1 cellular context compared by ENCODE assay signal in the genomic region with DNA sequence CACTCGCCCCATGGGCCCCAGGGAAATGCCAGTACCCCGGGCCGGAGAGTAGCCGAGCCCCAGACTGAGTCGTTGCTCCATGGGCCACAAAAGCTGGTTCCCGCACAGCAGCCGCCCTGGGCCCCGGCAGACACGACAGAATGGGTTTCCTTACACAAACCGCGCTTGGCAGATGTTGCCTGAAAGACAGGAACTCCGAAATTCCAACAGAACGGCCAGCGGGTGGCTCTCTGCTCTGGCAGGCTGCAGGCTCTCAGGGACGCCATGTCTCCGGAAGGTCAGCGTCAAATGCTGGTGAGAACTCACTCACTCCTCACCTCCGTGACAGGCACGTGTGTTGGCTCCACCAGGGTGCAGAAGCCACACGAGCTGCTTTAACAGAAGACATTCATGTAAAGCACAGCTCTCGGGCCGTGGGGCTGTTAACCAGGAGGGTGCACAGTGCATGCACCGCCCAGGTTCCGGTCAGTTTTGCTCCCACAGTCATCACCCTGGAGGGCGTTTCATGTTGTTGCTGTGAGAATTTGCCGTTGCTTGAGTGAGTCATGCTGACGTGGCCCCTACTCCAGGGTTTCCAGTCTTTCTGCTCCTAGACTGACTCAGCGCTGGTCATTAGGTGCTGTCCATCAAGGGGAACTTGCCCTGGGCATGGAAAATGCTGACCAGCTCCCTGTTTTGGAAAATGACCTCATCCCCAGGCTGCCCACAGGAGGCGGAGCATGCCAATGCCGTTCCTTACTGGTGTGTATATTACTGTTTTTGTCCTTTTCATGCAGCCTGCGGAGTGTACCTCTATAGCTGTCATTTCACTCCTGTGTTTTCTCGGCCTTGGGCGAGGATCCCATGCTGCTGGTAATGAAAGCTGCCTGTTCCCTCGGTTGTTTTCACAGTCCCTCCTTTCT.
TF ChIP-seq lines count a peak whose summit lies in the region.

No MANE protein-coding gene starts in this region.

TF ChIP-seq in HepG2, 621 proteins besides CTCF, POLR2A, EP300 and RAD21 (continued from another document and continues in another):
- TF ChIP-seq, protein P1, sequence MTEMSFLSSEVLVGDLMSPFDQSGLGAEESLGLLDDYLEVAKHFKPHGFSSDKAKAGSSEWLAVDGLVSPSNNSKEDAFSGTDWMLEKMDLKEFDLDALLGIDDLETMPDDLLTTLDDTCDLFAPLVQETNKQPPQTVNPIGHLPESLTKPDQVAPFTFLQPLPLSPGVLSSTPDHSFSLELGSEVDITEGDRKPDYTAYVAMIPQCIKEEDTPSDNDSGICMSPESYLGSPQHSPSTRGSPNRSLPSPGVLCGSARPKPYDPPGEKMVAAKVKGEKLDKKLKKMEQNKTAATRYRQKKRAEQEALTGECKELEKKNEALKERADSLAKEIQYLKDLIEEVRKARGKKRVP (CRISPR knock-in tag; IDR thresholded peaks at IDR 0.05), result peak in 1 of 2 experiments; percentile 38; a peak in 1 of 4 replicates
- TF ChIP-seq, protein P2, sequence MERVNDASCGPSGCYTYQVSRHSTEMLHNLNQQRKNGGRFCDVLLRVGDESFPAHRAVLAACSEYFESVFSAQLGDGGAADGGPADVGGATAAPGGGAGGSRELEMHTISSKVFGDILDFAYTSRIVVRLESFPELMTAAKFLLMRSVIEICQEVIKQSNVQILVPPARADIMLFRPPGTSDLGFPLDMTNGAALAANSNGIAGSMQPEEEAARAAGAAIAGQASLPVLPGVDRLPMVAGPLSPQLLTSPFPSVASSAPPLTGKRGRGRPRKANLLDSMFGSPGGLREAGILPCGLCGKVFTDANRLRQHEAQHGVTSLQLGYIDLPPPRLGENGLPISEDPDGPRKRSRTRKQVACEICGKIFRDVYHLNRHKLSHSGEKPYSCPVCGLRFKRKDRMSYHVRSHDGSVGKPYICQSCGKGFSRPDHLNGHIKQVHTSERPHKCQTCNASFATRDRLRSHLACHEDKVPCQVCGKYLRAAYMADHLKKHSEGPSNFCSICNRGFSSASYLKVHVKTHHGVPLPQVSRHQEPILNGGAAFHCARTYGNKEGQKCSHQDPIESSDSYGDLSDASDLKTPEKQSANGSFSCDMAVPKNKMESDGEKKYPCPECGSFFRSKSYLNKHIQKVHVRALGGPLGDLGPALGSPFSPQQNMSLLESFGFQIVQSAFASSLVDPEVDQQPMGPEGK (CRISPR knock-in tag; IDR thresholded peaks at IDR 0.05), result peak; percentile 42
- TF ChIP-seq LCORL (IDR thresholded peaks at IDR 0.05) (no peak), LCORL (CRISPR knock-in tag; IDR thresholded peaks at IDR 0.05) (no peak), ZNF180 (CRISPR knock-in tag; IDR thresholded peaks at IDR 0.05; ENCODE audit: borderline replicate concordance, low read depth) (no peak), ZIK1 (CRISPR knock-in tag; IDR thresholded peaks at IDR 0.05; ENCODE audit: borderline replicate concordance, low read depth) (no peak), TEAD3 (CRISPR knock-in tag; optimal IDR thresholded peaks at IDR 0.05; ENCODE audit: borderline replicate concordance) (peak; percentile 14), TARDBP (CRISPR knock-in tag; IDR thresholded peaks at IDR 0.05) (no peak), GABPA (IDR thresholded peaks at IDR 0.05; ENCODE audit: low read depth, low read length) (no peak), GABPA (CRISPR knock-in tag; IDR thresholded peaks at IDR 0.05; ENCODE audit: low read depth) (peak; percentile 48; the same call in 1 of the 2 replicates), TMF1 (CRISPR knock-in tag; IDR thresholded peaks at IDR 0.05; ENCODE audit: low read depth) (no peak), SMAD3 (CRISPR knock-in tag; IDR thresholded peaks at IDR 0.05) (no peak), HOXA5 (CRISPR knock-in tag; IDR thresholded peaks at IDR 0.05) (no peak), AGO1 (IDR thresholded peaks at IDR 0.05; ENCODE audit: low read depth, low read length, poor library complexity, severe bottlenecking) (no peak), SNAI1 (CRISPR knock-in tag; IDR thresholded peaks at IDR 0.05; ENCODE audit: borderline replicate concordance) (no peak), ETV6 (CRISPR knock-in tag; conservative IDR thresholded peaks at IDR 0.05) (no peak; the same call in 1 of the 2 replicates), RAD51 (IDR thresholded peaks at IDR 0.05; ENCODE audit: borderline replicate concordance) (no peak), TGIF2 (CRISPR knock-in tag; IDR thresholded peaks at IDR 0.05) (peak; percentile 99), YEATS4 (CRISPR knock-in tag; IDR thresholded peaks at IDR 0.05; ENCODE audit: borderline replicate concordance) (no peak), ZNF484 (CRISPR knock-in tag; IDR thresholded peaks at IDR 0.05; ENCODE audit: borderline replicate concordance, low read depth) (no peak), ZSCAN9 (CRISPR knock-in tag; IDR thresholded peaks at IDR 0.05; ENCODE audit: borderline replicate concordance) (no peak; the same call in 1 of the 2 replicates), RFXAP (CRISPR knock-in tag; IDR thresholded peaks at IDR 0.05; ENCODE audit: borderline replicate concordance) (no peak), RNF2 (conservative IDR thresholded peaks at IDR 0.05; ENCODE audit: low read depth) (peak; percentile 88), ONECUT2 (CRISPR knock-in tag; IDR thresholded peaks at IDR 0.05) (0 out of 2 replicates have a peak, but pooled peaks have one; percentile 8)
- TF ChIP-seq, protein P3, sequence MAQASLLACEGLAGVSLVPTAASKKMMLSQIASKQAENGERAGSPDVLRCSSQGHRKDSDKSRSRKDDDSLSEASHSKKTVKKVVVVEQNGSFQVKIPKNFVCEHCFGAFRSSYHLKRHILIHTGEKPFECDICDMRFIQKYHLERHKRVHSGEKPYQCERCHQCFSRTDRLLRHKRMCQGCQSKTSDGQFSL (CRISPR knock-in tag; IDR thresholded peaks at IDR 0.05), result no peak
- TF ChIP-seq, protein P4, sequence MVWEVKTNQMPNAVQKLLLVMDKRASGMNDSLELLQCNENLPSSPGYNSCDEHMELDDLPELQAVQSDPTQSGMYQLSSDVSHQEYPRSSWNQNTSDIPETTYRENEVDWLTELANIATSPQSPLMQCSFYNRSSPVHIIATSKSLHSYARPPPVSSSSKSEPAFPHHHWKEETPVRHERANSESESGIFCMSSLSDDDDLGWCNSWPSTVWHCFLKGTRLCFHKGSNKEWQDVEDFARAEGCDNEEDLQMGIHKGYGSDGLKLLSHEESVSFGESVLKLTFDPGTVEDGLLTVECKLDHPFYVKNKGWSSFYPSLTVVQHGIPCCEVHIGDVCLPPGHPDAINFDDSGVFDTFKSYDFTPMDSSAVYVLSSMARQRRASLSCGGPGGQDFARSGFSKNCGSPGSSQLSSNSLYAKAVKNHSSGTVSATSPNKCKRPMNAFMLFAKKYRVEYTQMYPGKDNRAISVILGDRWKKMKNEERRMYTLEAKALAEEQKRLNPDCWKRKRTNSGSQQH (CRISPR knock-in tag; IDR thresholded peaks at IDR 0.05; ENCODE audit: low read depth), result 0 out of 2 replicates have a peak, but pooled peaks have one; percentile 38
- TF ChIP-seq, protein P5, sequence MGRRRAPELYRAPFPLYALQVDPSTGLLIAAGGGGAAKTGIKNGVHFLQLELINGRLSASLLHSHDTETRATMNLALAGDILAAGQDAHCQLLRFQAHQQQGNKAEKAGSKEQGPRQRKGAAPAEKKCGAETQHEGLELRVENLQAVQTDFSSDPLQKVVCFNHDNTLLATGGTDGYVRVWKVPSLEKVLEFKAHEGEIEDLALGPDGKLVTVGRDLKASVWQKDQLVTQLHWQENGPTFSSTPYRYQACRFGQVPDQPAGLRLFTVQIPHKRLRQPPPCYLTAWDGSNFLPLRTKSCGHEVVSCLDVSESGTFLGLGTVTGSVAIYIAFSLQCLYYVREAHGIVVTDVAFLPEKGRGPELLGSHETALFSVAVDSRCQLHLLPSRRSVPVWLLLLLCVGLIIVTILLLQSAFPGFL (CRISPR knock-in tag; IDR thresholded peaks at IDR 0.05), result no peak
- TF ChIP-seq, protein P6, sequence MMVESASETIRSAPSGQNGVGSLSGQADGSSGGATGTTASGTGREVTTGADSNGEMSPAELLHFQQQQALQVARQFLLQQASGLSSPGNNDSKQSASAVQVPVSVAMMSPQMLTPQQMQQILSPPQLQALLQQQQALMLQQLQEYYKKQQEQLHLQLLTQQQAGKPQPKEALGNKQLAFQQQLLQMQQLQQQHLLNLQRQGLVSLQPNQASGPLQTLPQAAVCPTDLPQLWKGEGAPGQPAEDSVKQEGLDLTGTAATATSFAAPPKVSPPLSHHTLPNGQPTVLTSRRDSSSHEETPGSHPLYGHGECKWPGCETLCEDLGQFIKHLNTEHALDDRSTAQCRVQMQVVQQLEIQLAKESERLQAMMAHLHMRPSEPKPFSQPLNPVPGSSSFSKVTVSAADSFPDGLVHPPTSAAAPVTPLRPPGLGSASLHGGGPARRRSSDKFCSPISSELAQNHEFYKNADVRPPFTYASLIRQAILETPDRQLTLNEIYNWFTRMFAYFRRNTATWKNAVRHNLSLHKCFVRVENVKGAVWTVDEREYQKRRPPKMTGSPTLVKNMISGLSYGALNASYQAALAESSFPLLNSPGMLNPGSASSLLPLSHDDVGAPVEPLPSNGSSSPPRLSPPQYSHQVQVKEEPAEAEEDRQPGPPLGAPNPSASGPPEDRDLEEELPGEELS (CRISPR knock-in tag; IDR thresholded peaks at IDR 0.05), result no peak
- TF ChIP-seq, protein P7, sequence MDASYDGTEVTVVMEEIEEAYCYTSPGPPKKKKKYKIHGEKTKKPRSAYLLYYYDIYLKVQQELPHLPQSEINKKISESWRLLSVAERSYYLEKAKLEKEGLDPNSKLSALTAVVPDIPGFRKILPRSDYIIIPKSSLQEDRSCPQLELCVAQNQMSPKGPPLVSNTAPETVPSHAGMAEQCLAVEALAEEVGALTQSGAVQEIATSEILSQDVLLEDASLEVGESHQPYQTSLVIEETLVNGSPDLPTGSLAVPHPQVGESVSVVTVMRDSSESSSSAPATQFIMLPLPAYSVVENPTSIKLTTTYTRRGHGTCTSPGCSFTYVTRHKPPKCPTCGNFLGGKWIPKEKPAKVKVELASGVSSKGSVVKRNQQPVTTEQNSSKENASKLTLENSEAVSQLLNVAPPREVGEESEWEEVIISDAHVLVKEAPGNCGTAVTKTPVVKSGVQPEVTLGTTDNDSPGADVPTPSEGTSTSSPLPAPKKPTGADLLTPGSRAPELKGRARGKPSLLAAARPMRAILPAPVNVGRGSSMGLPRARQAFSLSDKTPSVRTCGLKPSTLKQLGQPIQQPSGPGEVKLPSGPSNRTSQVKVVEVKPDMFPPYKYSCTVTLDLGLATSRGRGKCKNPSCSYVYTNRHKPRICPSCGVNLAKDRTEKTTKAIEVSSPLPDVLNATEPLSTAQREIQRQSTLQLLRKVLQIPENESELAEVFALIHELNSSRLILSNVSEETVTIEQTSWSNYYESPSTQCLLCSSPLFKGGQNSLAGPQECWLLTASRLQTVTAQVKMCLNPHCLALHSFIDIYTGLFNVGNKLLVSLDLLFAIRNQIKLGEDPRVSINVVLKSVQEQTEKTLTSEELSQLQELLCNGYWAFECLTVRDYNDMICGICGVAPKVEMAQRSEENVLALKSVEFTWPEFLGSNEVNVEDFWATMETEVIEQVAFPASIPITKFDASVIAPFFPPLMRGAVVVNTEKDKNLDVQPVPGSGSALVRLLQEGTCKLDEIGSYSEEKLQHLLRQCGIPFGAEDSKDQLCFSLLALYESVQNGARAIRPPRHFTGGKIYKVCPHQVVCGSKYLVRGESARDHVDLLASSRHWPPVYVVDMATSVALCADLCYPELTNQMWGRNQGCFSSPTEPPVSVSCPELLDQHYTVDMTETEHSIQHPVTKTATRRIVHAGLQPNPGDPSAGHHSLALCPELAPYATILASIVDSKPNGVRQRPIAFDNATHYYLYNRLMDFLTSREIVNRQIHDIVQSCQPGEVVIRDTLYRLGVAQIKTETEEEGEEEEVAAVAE (CRISPR knock-in tag; IDR thresholded peaks at IDR 0.05; ENCODE audit: borderline replicate concordance), result peak; percentile 45; the same call in 1 of the 2 replicates
- TF ChIP-seq, protein P8, sequence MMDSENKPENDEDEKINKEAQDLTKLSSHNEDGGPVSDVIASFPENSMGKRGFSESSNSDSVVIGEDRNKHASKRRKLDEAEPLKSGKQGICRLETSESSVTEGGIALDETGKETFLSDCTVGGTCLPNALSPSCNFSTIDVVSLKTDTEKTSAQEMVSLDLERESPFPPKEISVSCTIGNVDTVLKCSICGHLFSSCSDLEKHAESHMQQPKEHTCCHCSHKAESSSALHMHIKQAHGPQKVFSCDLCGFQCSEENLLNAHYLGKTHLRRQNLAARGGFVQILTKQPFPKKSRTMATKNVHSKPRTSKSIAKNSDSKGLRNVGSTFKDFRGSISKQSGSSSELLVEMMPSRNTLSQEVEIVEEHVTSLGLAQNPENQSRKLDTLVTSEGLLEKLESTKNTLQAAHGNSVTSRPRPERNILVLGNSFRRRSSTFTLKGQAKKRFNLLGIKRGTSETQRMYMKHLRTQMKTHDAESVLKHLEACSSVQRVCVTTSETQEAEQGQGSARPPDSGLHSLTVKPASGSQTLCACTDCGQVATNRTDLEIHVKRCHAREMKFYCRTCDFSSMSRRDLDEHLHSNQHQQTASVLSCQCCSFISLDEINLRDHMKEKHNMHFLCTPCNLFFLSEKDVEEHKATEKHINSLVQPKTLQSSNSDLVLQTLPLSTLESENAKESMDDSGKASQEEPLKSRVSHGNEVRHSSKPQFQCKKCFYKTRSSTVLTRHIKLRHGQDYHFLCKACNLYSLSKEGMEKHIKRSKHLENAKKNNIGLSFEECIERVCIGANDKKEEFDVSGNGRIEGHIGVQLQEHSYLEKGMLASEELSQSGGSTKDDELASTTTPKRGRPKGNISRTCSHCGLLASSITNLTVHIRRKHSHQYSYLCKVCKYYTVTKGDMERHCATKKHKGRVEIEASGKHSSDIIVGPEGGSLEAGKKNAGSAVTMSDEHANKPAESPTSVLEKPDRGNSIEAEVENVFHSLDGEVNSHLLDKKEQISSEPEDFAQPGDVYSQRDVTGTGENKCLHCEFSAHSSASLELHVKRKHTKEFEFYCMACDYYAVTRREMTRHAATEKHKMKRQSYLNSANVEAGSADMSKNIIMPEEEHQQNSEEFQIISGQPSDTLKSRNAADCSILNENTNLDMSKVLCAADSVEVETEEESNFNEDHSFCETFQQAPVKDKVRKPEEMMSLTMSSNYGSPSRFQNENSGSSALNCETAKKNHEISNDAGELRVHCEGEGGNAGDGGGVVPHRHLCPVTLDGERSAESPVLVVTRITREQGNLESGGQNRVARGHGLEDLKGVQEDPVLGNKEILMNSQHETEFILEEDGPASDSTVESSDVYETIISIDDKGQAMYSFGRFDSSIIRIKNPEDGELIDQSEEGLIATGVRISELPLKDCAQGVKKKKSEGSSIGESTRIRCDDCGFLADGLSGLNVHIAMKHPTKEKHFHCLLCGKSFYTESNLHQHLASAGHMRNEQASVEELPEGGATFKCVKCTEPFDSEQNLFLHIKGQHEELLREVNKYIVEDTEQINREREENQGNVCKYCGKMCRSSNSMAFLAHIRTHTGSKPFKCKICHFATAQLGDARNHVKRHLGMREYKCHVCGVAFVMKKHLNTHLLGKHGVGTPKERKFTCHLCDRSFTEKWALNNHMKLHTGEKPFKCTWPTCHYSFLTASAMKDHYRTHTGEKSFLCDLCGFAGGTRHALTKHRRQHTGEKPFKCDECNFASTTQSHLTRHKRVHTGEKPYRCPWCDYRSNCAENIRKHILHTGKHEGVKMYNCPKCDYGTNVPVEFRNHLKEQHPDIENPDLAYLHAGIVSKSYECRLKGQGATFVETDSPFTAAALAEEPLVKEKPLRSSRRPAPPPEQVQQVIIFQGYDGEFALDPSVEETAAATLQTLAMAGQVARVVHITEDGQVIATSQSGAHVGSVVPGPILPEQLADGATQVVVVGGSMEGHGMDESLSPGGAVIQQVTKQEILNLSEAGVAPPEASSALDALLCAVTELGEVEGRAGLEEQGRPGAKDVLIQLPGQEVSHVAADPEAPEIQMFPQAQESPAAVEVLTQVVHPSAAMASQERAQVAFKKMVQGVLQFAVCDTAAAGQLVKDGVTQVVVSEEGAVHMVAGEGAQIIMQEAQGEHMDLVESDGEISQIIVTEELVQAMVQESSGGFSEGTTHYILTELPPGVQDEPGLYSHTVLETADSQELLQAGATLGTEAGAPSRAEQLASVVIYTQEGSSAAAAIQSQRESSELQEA (CRISPR knock-in tag; IDR thresholded peaks at IDR 0.05; ENCODE audit: not compliant biosample characterization), result no peak
